Comparison of ENCODE assay signal across 8 cellular contexts in genomic region chr15:89740137-89740536, GRCh38. TPM values are rescaled to one million over a fixed set of nuclear protein-coding genes. Genes with fewer than 3 reads are reported as not detected.
DNase-seq lines count a peak whose midpoint lies in the region; ATAC-seq and TF ChIP-seq lines count a peak whose summit lies in the region.

No MANE protein-coding gene starts in this region.

- no TSS peak for BruUV-seq in PC-9 (replicated peaks; lab: Mats Ljungman, UMichigan)

- H3K4me3 ChIP-seq in CD4-positive, CD25-positive, alpha-beta regulatory T cell (ENCODE audit: low read depth, low read length), result no peak overlapping the region
- H3K4me3 ChIP-seq in LNCaP clone FGC (ENCODE audit: low read depth, low read length) (no peak overlapping the region), PC-9 (no peak overlapping the region), neutrophil (ENCODE audit: low read depth in 1 of 2, low read length in 1 of 2) (no peak overlapping the region)

- DNase-seq in CD4-positive, CD25-positive, alpha-beta regulatory T cell, result peak; percentile 36 to 76 (median 67)
- DNase-seq in LNCaP clone FGC (ENCODE audit: low read depth) (peak; percentile 39), PC-9 (peak; percentile 61 to 64), fibroblast of the conjunctiva (ENCODE audit: low read depth) (peak; percentile 50)
- DNase-seq in activated T-cell treated with anti-CD3 and anti-CD28 coated beads, Interleukin-2, amount 50 U/mL, for 4 hours, result peak; percentile 40

- no peak overlapping the region for H2AFZ ChIP-seq in PC-9

- no peak overlapping the region for H3K27ac ChIP-seq in CD4-positive, CD25-positive, alpha-beta regulatory T cell (ENCODE audit: insufficient read depth, low read length, poor library complexity, severe bottlenecking)
- H3K27ac ChIP-seq in PC-9, result no peak overlapping the region
- no peak overlapping the region for H3K27ac ChIP-seq in neutrophil

- peaks cover 3% of the 10 kb centered on the region for H3K36me3 Mint-ChIP-seq in CD4-positive, CD25-positive, alpha-beta regulatory T cell
- H3K36me3 Mint-ChIP-seq in activated T-cell treated with anti-CD3 and anti-CD28 coated beads, Interleukin-2, amount 50 U/mL, for 4 hours (ENCODE audit: insufficient read depth), result no peaks in the 10 kb centered on the region

- no peaks in the 10 kb centered on the region for H3K36me3 ChIP-seq in CD4-positive, CD25-positive, alpha-beta regulatory T cell (ENCODE audit: control insufficient read depth, insufficient read depth, low read length)
- H3K36me3 ChIP-seq in PC-9 (ENCODE audit: low read depth) (no peaks in the 10 kb centered on the region), neutrophil (no peaks in the 10 kb centered on the region)

- H3K79me2 ChIP-seq in PC-9 (ENCODE audit: low read depth), result no peaks in the 10 kb centered on the region

- peak overlapping the region in 1 of 4 donors; percentile 3 for H3K4me3 Mint-ChIP-seq in CD4-positive, CD25-positive, alpha-beta regulatory T cell
- H3K4me3 Mint-ChIP-seq in activated T-cell treated with anti-CD3 and anti-CD28 coated beads, Interleukin-2, amount 50 U/mL, for 4 hours, result no peak overlapping the region

- no peak overlapping the region for H3K27ac Mint-ChIP-seq in CD4-positive, CD25-positive, alpha-beta regulatory T cell

- peak overlapping the region; percentile 57 for H3K4me2 ChIP-seq in PC-9

- peaks cover 0 to 3% (median 0%) of the 10 kb centered on the region in 4 donors for H3K4me1 Mint-ChIP-seq in CD4-positive, CD25-positive, alpha-beta regulatory T cell
- H3K4me1 Mint-ChIP-seq in activated T-cell treated with anti-CD3 and anti-CD28 coated beads, Interleukin-2, amount 50 U/mL, for 4 hours (ENCODE audit: low read depth), result no peaks in the 10 kb centered on the region

- no peaks in the 10 kb centered on the region for H4K20me1 ChIP-seq in PC-9 (ENCODE audit: insufficient read depth)

- peaks cover 8% of the 10 kb centered on the region for H3K27me3 Mint-ChIP-seq in CD4-positive, CD25-positive, alpha-beta regulatory T cell
- peaks cover 10% of the 10 kb centered on the region for H3K27me3 Mint-ChIP-seq in activated T-cell treated with anti-CD3 and anti-CD28 coated beads, Interleukin-2, amount 50 U/mL, for 4 hours (ENCODE audit: low read depth)

- CTCF ChIA-PET in PC-9 (lab: Charles Lee), result interaction anchor here (0.6 to 2.1 kb wide), 9 partner anchors 12 to 310 kb away, joined by 3 to 16 read pairs (median 4); no protein-coding TSS in a partner anchor

- H3K27me3 ChIP-seq in CD4-positive, CD25-positive, alpha-beta regulatory T cell (ENCODE audit: control insufficient read depth, insufficient read depth, low read length), result no peaks in the 10 kb centered on the region
- H3K27me3 ChIP-seq in PC-9 (ENCODE audit: insufficient read depth, low read depth) (no peaks in the 10 kb centered on the region), neutrophil (no peaks in the 10 kb centered on the region)

- peak; percentile 75 for ATAC-seq in CD4-positive, CD25-positive, alpha-beta regulatory T cell (ENCODE audit: low read depth in 2 of 2)
- peak; percentile 62 for ATAC-seq in GM19372 (IDR thresholded peaks at IDR 0.05; ENCODE audit: low read depth, unreplicated experiment)
- peak; percentile 84 to 93 for ATAC-seq in activated T-cell treated with anti-CD3 and anti-CD28 coated beads, Interleukin-2, amount 50 U/mL, for 4 hours
- ATAC-seq in HG03565 (IDR thresholded peaks at IDR 0.05; ENCODE audit: unreplicated experiment), result no peak

- no peaks in the 10 kb centered on the region for H3K9me3 ChIP-seq in CD4-positive, CD25-positive, alpha-beta regulatory T cell (ENCODE audit: control insufficient read depth in 2 of 2, low read length in 2 of 2)
- no peaks in the 10 kb centered on the region for H3K9me3 ChIP-seq in PC-9 (ENCODE audit: insufficient read depth, low read depth)
- no peaks in the 10 kb centered on the region for H3K9me3 ChIP-seq in neutrophil

- POLR2A ChIA-PET in PC-9 (lab: Charles Lee; ENCODE audit: unreplicated experiment), result interaction anchor here (0.5 to 1.0 kb wide), 2 partner anchors 77 to 135 kb away, joined by 3 to 6 read pairs; no protein-coding TSS in a partner anchor

- no peaks in the 10 kb centered on the region for H3K4me1 ChIP-seq in CD4-positive, CD25-positive, alpha-beta regulatory T cell (ENCODE audit: control insufficient read depth, insufficient read depth, low read length, poor library complexity, severe bottlenecking)
- no peaks in the 10 kb centered on the region for H3K4me1 ChIP-seq in PC-9 (replicated peaks; ENCODE audit: insufficient read depth)
- H3K4me1 ChIP-seq in neutrophil (ENCODE audit: control insufficient read depth in 1 of 2, insufficient read depth in 1 of 2, low read depth in 1 of 2, low read length in 1 of 2), result peaks cover 2 to 3% of the 10 kb centered on the region in 2 experiments

- intact Hi-C loops in PC-9 (cut with micrococcal nuclease; ENCODE audit: unreplicated experiment), result loop anchor here (1.0 to 5.0 kb wide), 4 partner anchors 83 to 347 kb away; partner anchors contain the start of gene KIF7

- 0 out of 2 replicates have a peak, but pooled peaks cover 6% of the 10 kb centered on the region for H3F3A ChIP-seq in PC-9 (ENCODE audit: insufficient read depth, low read depth)

- TF ChIP-seq CTCF in LNCaP clone FGC (IDR thresholded peaks at IDR 0.05; ENCODE audit: control insufficient read depth, extremely low read depth, insufficient read depth) (peak; percentile 86), PC-9 (conservative IDR thresholded peaks at IDR 0.05) (peak; percentile 94), neutrophil (IDR thresholded peaks at IDR 0.05) (peak; percentile 82)

- peaks cover 0 to 1% (median 0%) of the 10 kb centered on the region in 7 donors for H3K9me3 Mint-ChIP-seq in CD4-positive, CD25-positive, alpha-beta regulatory T cell
- H3K9me3 Mint-ChIP-seq in activated T-cell treated with anti-CD3 and anti-CD28 coated beads, Interleukin-2, amount 50 U/mL, for 4 hours, result no peaks in the 10 kb centered on the region

- H3K9me2 ChIP-seq in PC-9 (ENCODE audit: insufficient read depth), result no peaks in the 10 kb centered on the region

RNA-seq across cellular contexts. Expression of gene MESP1, which starts 10.9 kb away (rescaled TPM):
- 0.37 TPM for total RNA-seq in CD4-positive, CD25-positive, alpha-beta regulatory T cell
- polyA plus RNA-seq in CD4-positive, CD25-positive, alpha-beta regulatory T cell, result 1 to 10 TPM in 1 of 4 donors, under 1 TPM in 3; 0.20 to 1.9 (median 0.34) TPM
- total RNA-seq in PC-9 (2021), result 8.5 and 17.8 TPM in 2 replicates
- total RNA-seq in activated T-cell treated with anti-CD3 and anti-CD28 coated beads, Interleukin-2, amount 50 U/mL, for 4 hours, result 1 to 10 TPM; 2.7 to 3.1 (median 3.1) TPM

RNA-seq across cellular contexts. Expression of gene MESP2, which starts 36.0 kb away (rescaled TPM):
- not detected for total RNA-seq in CD4-positive, CD25-positive, alpha-beta regulatory T cell
- not detected for polyA plus RNA-seq in CD4-positive, CD25-positive, alpha-beta regulatory T cell
- total RNA-seq in PC-9 (2021), result 1.3 and 2.4 TPM in 2 replicates
- total RNA-seq in activated T-cell treated with anti-CD3 and anti-CD28 coated beads, Interleukin-2, amount 50 U/mL, for 4 hours, result not detected

RNA-seq across cellular contexts. Expression of gene WDR93, which starts 49.5 kb away (rescaled TPM):
- total RNA-seq in CD4-positive, CD25-positive, alpha-beta regulatory T cell, result not detected
- polyA plus RNA-seq in CD4-positive, CD25-positive, alpha-beta regulatory T cell, result not detected
- total RNA-seq in PC-9 (2021), result 1.1 and 1.8 TPM in 2 replicates
- not detected for total RNA-seq in activated T-cell treated with anti-CD3 and anti-CD28 coated beads, Interleukin-2, amount 50 U/mL, for 4 hours

RNA-seq across cellular contexts. Expression of gene PEX11A, which starts 49.6 kb away (rescaled TPM):
- total RNA-seq in CD4-positive, CD25-positive, alpha-beta regulatory T cell, result 1.2 TPM
- 1 to 10 TPM in 3 of 4 donors, not detected in 1; 1.5 to 3.7 (median 1.9) TPM for polyA plus RNA-seq in CD4-positive, CD25-positive, alpha-beta regulatory T cell
- total RNA-seq in PC-9 (2021), result 11.7 and 12.8 TPM in 2 replicates
- 1 to 10 TPM; 1.0 to 1.8 (median 1.4) TPM for total RNA-seq in activated T-cell treated with anti-CD3 and anti-CD28 coated beads, Interleukin-2, amount 50 U/mL, for 4 hours
